In the genomic region with DNA sequence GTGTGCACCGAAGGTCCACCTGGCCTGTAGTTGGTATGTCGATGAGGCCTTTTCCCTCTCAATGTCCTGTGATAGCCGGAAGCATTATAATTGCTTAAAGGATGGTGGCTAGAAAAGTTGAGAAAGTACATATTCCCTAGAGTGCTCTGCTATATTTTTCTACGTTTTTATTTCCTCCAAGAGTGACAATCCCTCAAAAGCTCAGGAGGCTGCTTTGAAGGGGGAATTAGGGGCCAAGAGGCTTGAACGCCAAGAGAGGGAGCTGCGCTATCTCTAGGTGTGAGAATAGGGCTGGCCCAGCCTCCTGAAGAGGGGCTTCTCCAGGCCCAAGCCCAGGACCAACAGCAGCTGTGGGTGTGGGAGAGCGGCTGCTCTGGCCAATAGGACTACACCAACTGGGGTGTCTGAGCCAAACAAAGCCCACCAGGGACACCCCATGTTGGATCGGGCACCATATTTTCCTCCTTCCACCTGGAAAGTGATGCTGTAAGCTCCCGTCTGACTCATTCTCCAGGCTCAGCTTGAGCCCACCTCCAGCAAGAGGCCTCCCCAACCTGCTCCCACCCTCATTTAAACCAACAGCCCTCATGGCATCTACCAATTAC, we compare ENCODE assay signal across 20 cellular contexts.
DNase-seq lines count a peak whose midpoint lies in the region; ATAC-seq and TF ChIP-seq lines count a peak whose summit lies in the region.
"Had no signal": no experiment of that assay in that cellular context is flagged by ENCODE, and none has a peak within 500 bp of the region (broad histone marks: within the 10 kb centered on the region; RNA-seq: fewer than 3 reads in every experiment).

No MANE protein-coding gene starts in this region.

- no peak overlapping the region for H4K8ac ChIP-seq in neuronal stem cell (ENCODE audit: low read depth, low read length)

- H3K4me1 ChIP-seq in neuronal stem cell (ENCODE audit: control insufficient read depth in 2 of 2, insufficient read depth in 1 of 2, low read depth in 1 of 2, low read length in 2 of 2) (peaks cover 16 to 28% of the 10 kb centered on the region in 2 donors), upper lobe of left lung (peaks cover 43 to 57% (median 50%) of the 10 kb centered on the region in 4 donors)

- H3K79me1 ChIP-seq in neuronal stem cell (ENCODE audit: low read depth, low read length), result no peaks in the 10 kb centered on the region

- H3K36me3 ChIP-seq in neuronal stem cell (replicated peaks in 1 of 2; ENCODE audit: control insufficient read depth in 2 of 2, insufficient read depth in 2 of 2, low read length in 2 of 2) (no peaks in the 10 kb centered on the region), upper lobe of left lung (no peaks in the 10 kb centered on the region)

- no peaks in the 10 kb centered on the region for H3K36me3 Mint-ChIP-seq in dendritic cell treated with granulocyte-macrophage colony-stimulating factor and Interleukin-4, amounts not matched to agents 40 ng/mL and 50 ng/mL, for 4 days (ENCODE audit: low read depth)
- H3K36me3 Mint-ChIP-seq: IgD-negative memory B cell had no signal

- H2BK120ac ChIP-seq in neuronal stem cell (ENCODE audit: low read depth, low read length), result no peak overlapping the region

- ATAC-seq in upper lobe of left lung (ENCODE audit: low FRiP score in 2 of 2), result no peak

- H3K4me3 ChIP-seq in GM12865 (ENCODE audit: low read depth, low read length) (peak overlapping the region; percentile 64), neuronal stem cell (ENCODE audit: low read length in 2 of 2) (no peak overlapping the region), upper lobe of left lung (no peak overlapping the region)
- H3K4me3 ChIP-seq: GM23248 had no signal

- DNase-seq in GM12865 (ENCODE audit: low read depth) (no peak), neuronal stem cell (ENCODE audit: low spot score) (no peak), upper lobe of left lung (no peak), NCI-H1092 (lab: John Stamatoyannopoulos, UW) (no peak), NCI-H2081 treated with DMSO at 0.1 percent for 48 hours (lab: John Stamatoyannopoulos, UW) (no peak)
- no peak for DNase-seq in stimulated activated CD4-positive, alpha-beta T cell treated with anti-CD3 and anti-CD28 coated beads, Interleukin-2, amount 100 ng/mL, for 24 hours
- DNase-seq: CD8-positive, alpha-beta memory T cell; DND-41; GM23248; HCEC 1CT; Kasumi-1; NCI-H1105 treated with DMSO at 0.1 percent for 48 hours; NCI-H187; NCI-H446 treated with DMSO at 0.1 percent for 48 hours; OCI-M1; RPMI8226; SIG-M5 had no signal

- WGBS in neuronal stem cell (ENCODE audit: extremely low coverage in 2 of 2, insufficient read length in 2 of 2, insufficient replicate concordance in 1 of 2), 2 donors, result no CpG with 5 or more reads among the region's 9 CpGs
- 96% methylated on average over 9 of the region's 9 CpGs for WGBS in upper lobe of left lung, 2 donors

- H3K27me3 ChIP-seq in neuronal stem cell (ENCODE audit: control insufficient read depth in 3 of 3, insufficient read depth in 3 of 3, low read depth in 1 of 3, low read length in 3 of 3), result no peaks in the 10 kb centered on the region
- H3K27me3 ChIP-seq in upper lobe of left lung, result no peaks in the 10 kb centered on the region

- no peaks in the 10 kb centered on the region for H3K27me3 Mint-ChIP-seq in dendritic cell treated with granulocyte-macrophage colony-stimulating factor and Interleukin-4, amounts not matched to agents 40 ng/mL and 50 ng/mL, for 4 days
- H3K27me3 Mint-ChIP-seq: B cell had no signal

- H3K23ac ChIP-seq in neuronal stem cell (ENCODE audit: low read depth, low read length, poor library complexity), result no peak overlapping the region

- H3K9me3 ChIP-seq in neuronal stem cell (replicated peaks in 1 of 2; ENCODE audit: control insufficient read depth in 2 of 2, insufficient read depth in 1 of 2, low read depth in 1 of 2, low read length in 2 of 2) (no peaks in the 10 kb centered on the region), upper lobe of left lung (no peaks in the 10 kb centered on the region)

- H2AFZ ChIP-seq in neuronal stem cell (ENCODE audit: low read length), result no peak overlapping the region
- H2AFZ ChIP-seq: GM23248 had no signal

- TF ChIP-seq EP300 in upper lobe of left lung (IDR thresholded peaks at IDR 0.05), result no peak

- no peak overlapping the region for H2BK12ac ChIP-seq in neuronal stem cell (ENCODE audit: low read length)

- H3K27ac Mint-ChIP-seq in dendritic cell treated with granulocyte-macrophage colony-stimulating factor and Interleukin-4, amounts not matched to agents 40 ng/mL and 50 ng/mL, for 4 days, result peak overlapping the region; percentile 74
- H3K27ac Mint-ChIP-seq: IgD-negative memory B cell had no signal

- no peaks in the 10 kb centered on the region for H3K9me3 Mint-ChIP-seq in dendritic cell treated with granulocyte-macrophage colony-stimulating factor and Interleukin-4, amounts not matched to agents 40 ng/mL and 50 ng/mL, for 4 days
- H3K9me3 Mint-ChIP-seq: IgD-negative memory B cell had no signal

- no peak overlapping the region for H3K4me3 Mint-ChIP-seq in dendritic cell treated with granulocyte-macrophage colony-stimulating factor and Interleukin-4, amounts not matched to agents 40 ng/mL and 50 ng/mL, for 4 days
- H3K4me3 Mint-ChIP-seq: B cell; CD8-positive, alpha-beta memory T cell; IgD-negative memory B cell had no signal

- no peak overlapping the region for H3K14ac ChIP-seq in neuronal stem cell (ENCODE audit: low read length)

- H2BK5ac ChIP-seq in neuronal stem cell (ENCODE audit: low read length), result no peak overlapping the region

- TF ChIP-seq POLR2A in upper lobe of left lung (IDR thresholded peaks at IDR 0.05), result no peak

- peak overlapping the region; percentile 90 for H2AK5ac ChIP-seq in neuronal stem cell (ENCODE audit: low read depth, low read length)

- H3K27ac ChIP-seq in neuronal stem cell (replicated peaks; ENCODE audit: low read length) (no peak overlapping the region), upper lobe of left lung (peak overlapping the region in 3 of 4 donors; percentile 84 to 87 (median 86))
- H3K27ac ChIP-seq: GM23248 had no signal

- H3K18ac ChIP-seq in neuronal stem cell (ENCODE audit: low read length), result peak overlapping the region; percentile 67

- intact Hi-C loops in dendritic cell treated with granulocyte-macrophage colony-stimulating factor and Interleukin-4, amounts not matched to agents 40 ng/mL and 50 ng/mL, for 4 days (cut with micrococcal nuclease), result no loop called here

- no peak overlapping the region for H3K9ac ChIP-seq in neuronal stem cell (ENCODE audit: low read depth, low read length, poor library complexity)
- H3K9ac ChIP-seq: GM23248 had no signal

- no peak overlapping the region for H3K4ac ChIP-seq in neuronal stem cell (ENCODE audit: low read length)

- peaks cover 67% of the 10 kb centered on the region for H3K4me1 Mint-ChIP-seq in dendritic cell treated with granulocyte-macrophage colony-stimulating factor and Interleukin-4, amounts not matched to agents 40 ng/mL and 50 ng/mL, for 4 days (ENCODE audit: low read depth)

- TF ChIP-seq CTCF in GM12865 (IDR thresholded peaks at IDR 0.05; ENCODE audit: insufficient read depth, low read depth, low read length, missing control alignments) (no peak), upper lobe of left lung (IDR thresholded peaks at IDR 0.05) (no peak)

- peak overlapping the region; percentile 100 for H2BK15ac ChIP-seq in neuronal stem cell (ENCODE audit: low read length)

- no peak overlapping the region for H3K4me2 ChIP-seq in neuronal stem cell (ENCODE audit: insufficient read depth, low read length, poor library complexity, severe bottlenecking)

- no peak overlapping the region for H4K91ac ChIP-seq in neuronal stem cell (ENCODE audit: low read depth, low read length, poor library complexity)
